Comparison of ENCODE assay signal across 1 cellular context in genomic region chr19:40600086-40600917, GRCh38.
TF ChIP-seq lines count a peak whose summit lies in the region.

No MANE protein-coding gene starts in this region.

TF ChIP-seq in HepG2, 621 proteins besides CTCF, POLR2A, EP300 and RAD21:
- TF ChIP-seq EZH2 (conservative IDR thresholded peaks at IDR 0.05; ENCODE audit: low read depth, low read length) = peak; percentile 45
- TF ChIP-seq ZNF451 (CRISPR knock-in tag; IDR thresholded peaks at IDR 0.05) = no peak
TF ChIP-seq in HepG2: peak in this region for 1.
